Comparison of ENCODE assay signal across 13 cellular contexts in the genomic region with DNA sequence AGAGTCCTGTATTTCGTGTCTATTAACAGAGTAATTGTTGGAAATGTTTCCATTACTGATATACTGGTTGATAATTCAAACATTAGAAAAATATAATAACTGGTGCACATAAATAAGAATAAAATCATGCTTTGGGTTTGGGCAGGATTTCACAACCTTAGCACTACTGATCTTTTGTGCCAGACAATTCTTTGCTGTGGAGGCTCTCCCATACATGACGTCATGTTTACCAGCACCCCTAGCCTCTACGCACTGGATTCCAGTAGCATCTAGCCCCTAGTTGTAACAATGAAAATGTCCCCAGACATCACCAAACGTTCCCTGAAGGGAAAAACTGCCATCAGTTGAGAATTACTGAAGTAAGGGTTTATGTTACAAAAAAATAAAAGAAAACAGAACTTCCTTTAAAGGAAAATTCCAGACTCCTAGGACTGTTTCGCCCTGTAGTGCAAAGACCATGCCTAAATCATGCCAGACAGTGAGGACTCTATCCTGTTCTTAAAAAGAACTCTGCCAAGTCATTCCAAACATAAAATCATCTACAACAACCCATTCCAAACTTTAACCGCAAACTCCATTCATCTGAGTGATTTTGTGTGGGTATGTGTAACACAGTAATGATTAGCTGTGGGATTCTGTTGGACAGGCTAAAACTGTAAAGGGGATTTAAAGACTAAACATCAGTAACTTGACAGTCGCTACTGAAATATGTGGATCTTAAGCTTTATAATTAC.
DNase-seq lines count a peak whose midpoint lies in the region; ATAC-seq, FAIRE-seq and TF ChIP-seq lines count a peak whose summit lies in the region.
"Had no signal": no experiment of that assay in that cellular context is flagged by ENCODE, and none has a peak within 500 bp of the region (broad histone marks: within the 10 kb centered on the region; RNA-seq: fewer than 3 reads in every experiment).

No MANE protein-coding gene starts in this region.

- H3K4me1 ChIP-seq in ACC112 (ENCODE audit: control insufficient read depth, insufficient read depth, low read length, unreplicated experiment), result peaks cover 21% of the 10 kb centered on the region
- H3K4me1 ChIP-seq: HAP-1 had no signal

- H3K79me2 ChIP-seq in ACC112 (ENCODE audit: control insufficient read depth, insufficient read depth, low read length, unreplicated experiment), result no peaks in the 10 kb centered on the region

- intact Hi-C loops in activated CD4-positive, alpha-beta memory T cell treated with anti-CD3 and anti-CD28 coated beads for 36 hours (cut with micrococcal nuclease), result no loop called here

- CTCF ChIA-PET in activated CD4-positive, alpha-beta memory T cell treated with anti-CD3 and anti-CD28 coated beads for 36 hours (lab: Charles Lee), result no interaction called here

- H3K4me3 ChIP-seq in ACC112 (ENCODE audit: low read depth, low read length) (no peak overlapping the region), MG63 (no peak overlapping the region), fibroblast of villous mesenchyme (ENCODE audit: low read depth, low read length) (no peak overlapping the region)
- H3K4me3 ChIP-seq: A549, HAP-1 had no signal

- H3K27ac ChIP-seq in ACC112 (ENCODE audit: low read depth, low read length), result peak overlapping the region; percentile 52
- H3K27ac ChIP-seq: A549 had no signal

- H3K9me3 ChIP-seq in MG63, result no peaks in the 10 kb centered on the region
- H3K9me3 ChIP-seq: A549, HAP-1 had no signal

- no peak for ATAC-seq in naive B cell (ENCODE audit: low read depth in 2 of 2)
- ATAC-seq: A549, Panc1 had no signal

- H3K36me3 Mint-ChIP-seq in naive B cell, result peaks cover 37 to 50% of the 10 kb centered on the region in 2 donors
- no peaks in the 10 kb centered on the region for H3K36me3 Mint-ChIP-seq in activated CD4-positive, alpha-beta memory T cell treated with anti-CD3 and anti-CD28 coated beads for 36 hours

- no peak for FAIRE-seq in GM19239 (lab: Jason Lieb, UNC)
- FAIRE-seq: A549 had no signal

- TF ChIP-seq CTCF in fibroblast of villous mesenchyme (IDR thresholded peaks at IDR 0.05; ENCODE audit: insufficient read depth, low read depth, low read length), result no peak

- peaks cover 18 to 39% (median 29%) of the 10 kb centered on the region in 3 donors for H3K4me1 Mint-ChIP-seq in naive B cell
- H3K4me1 Mint-ChIP-seq in activated CD4-positive, alpha-beta memory T cell treated with anti-CD3 and anti-CD28 coated beads for 36 hours (ENCODE audit: low read depth), result no peaks in the 10 kb centered on the region

- peaks cover 29% of the 10 kb centered on the region for H3K36me3 ChIP-seq in ACC112 (ENCODE audit: insufficient read depth, low read length)
- H3K36me3 ChIP-seq in MG63, result peaks cover 10% of the 10 kb centered on the region
- H3K36me3 ChIP-seq: HAP-1 had no signal

- DNase-seq in MG63 (peak; percentile 13), fibroblast of villous mesenchyme (ENCODE audit: low read depth) (peak; percentile 41), naive B cell (no peak), DMS79 treated with DMSO at 0.1 percent for 48 hours (lab: John Stamatoyannopoulos, UW) (no peak), HuH-7 (ENCODE audit: low spot score) (no peak), GM19239 (ENCODE audit: insufficient read length, low spot score) (no peak)
- DNase-seq in activated CD4-positive, alpha-beta memory T cell treated with anti-CD3 and anti-CD28 coated beads for 36 hours, result no peak
- DNase-seq: activated CD4-positive, alpha-beta T cell treated with anti-CD3 and anti-CD28 coated beads for 4 hours had no signal

- H3K4me3 Mint-ChIP-seq in naive B cell, result no peak overlapping the region
- no peak overlapping the region for H3K4me3 Mint-ChIP-seq in activated CD4-positive, alpha-beta memory T cell treated with anti-CD3 and anti-CD28 coated beads for 36 hours
- H3K4me3 Mint-ChIP-seq: T-helper 1 cell treated with Interleukin-12 subunit alpha and Interleukin-12 subunit beta and Interleukin-4 antibody, amounts not matched to agents 30 μg/mL and 1 μg/mL, for 36 hours had no signal

- peak overlapping the region in 4 of 6 donors; percentile 15 to 95 (median 49) for H3K27ac Mint-ChIP-seq in naive B cell
- H3K27ac Mint-ChIP-seq in activated CD4-positive, alpha-beta memory T cell treated with anti-CD3 and anti-CD28 coated beads for 36 hours, result no peak overlapping the region
- H3K27ac Mint-ChIP-seq: T-helper 1 cell treated with Interleukin-12 subunit alpha and Interleukin-12 subunit beta and Interleukin-4 antibody, amounts not matched to agents 30 μg/mL and 1 μg/mL, for 36 hours had no signal

- no peaks in the 10 kb centered on the region for H3K27me3 Mint-ChIP-seq in naive B cell
- H3K27me3 Mint-ChIP-seq in activated CD4-positive, alpha-beta memory T cell treated with anti-CD3 and anti-CD28 coated beads for 36 hours, result no peaks in the 10 kb centered on the region

- no peak overlapping the region for H2AFZ ChIP-seq in ACC112 (ENCODE audit: low read length, unreplicated experiment)

- POLR2A ChIA-PET in activated CD4-positive, alpha-beta memory T cell treated with anti-CD3 and anti-CD28 coated beads for 36 hours (lab: Charles Lee), result no interaction called here

- no peaks in the 10 kb centered on the region for H3K9me3 Mint-ChIP-seq in naive B cell
- H3K9me3 Mint-ChIP-seq in activated CD4-positive, alpha-beta memory T cell treated with anti-CD3 and anti-CD28 coated beads for 36 hours, result no peaks in the 10 kb centered on the region
- H3K9me3 Mint-ChIP-seq: T-helper 1 cell treated with Interleukin-12 subunit alpha and Interleukin-12 subunit beta and Interleukin-4 antibody, amounts not matched to agents 30 μg/mL and 1 μg/mL, for 36 hours had no signal

- H3K27me3 ChIP-seq in ACC112 (ENCODE audit: insufficient read depth, low read length) (no peaks in the 10 kb centered on the region), MG63 (no peaks in the 10 kb centered on the region)

Comparison
In these comparisons a context has a peak if more than half of its experiments do, and no peak if none do; other contexts are left out.
1. DNase-seq: peak in MG63 (single experiment) and fibroblast of villous mesenchyme (single experiment); none in naive B cell (single experiment), DMS79 treated with DMSO at 0.1 percent for 48 hours (single experiment), activated CD4-positive, alpha-beta memory T cell treated with anti-CD3 and anti-CD28 coated beads for 36 hours (single experiment), HuH-7 (single experiment) and GM19239 (single experiment).